Comparison of ENCODE assay signal across 8 cellular contexts in genomic region chr12:109098671-109099070, GRCh38. TPM values are rescaled to one million over a fixed set of nuclear protein-coding genes. Genes with fewer than 3 reads are reported as not detected.
DNase-seq lines count a peak whose midpoint lies in the region; ATAC-seq and TF ChIP-seq lines count a peak whose summit lies in the region.

No MANE protein-coding gene starts in this region.

- no peak for DNase-seq in IMR-90
- DNase-seq in choroid plexus epithelial cell (ENCODE audit: low read depth) = peak; percentile 23
- no peak for DNase-seq in mesenchymal stem cell
- DNase-seq in omental fat pad (ENCODE audit: low spot score) = no peak
- no peak for DNase-seq in HEK293T (ENCODE audit: extremely low spot score)
- DNase-seq in stimulated activated CD4-positive, alpha-beta T cell treated with anti-CD3 and anti-CD28 coated beads, Interleukin-2, amount 100 ng/mL, for 24 hours = no peak
- no peak for DNase-seq in GM10266 (ENCODE audit: extremely low spot score)

- H2BK120ac ChIP-seq in IMR-90 (ENCODE audit: low read depth, low read length) (no peak overlapping the region), mesenchymal stem cell (ENCODE audit: low read depth, low read length) (no peak overlapping the region)

- H2AK9ac ChIP-seq in IMR-90 (replicated peaks; ENCODE audit: low read depth, low read length, poor library complexity) = peak overlapping the region; percentile 5

- H3K18ac ChIP-seq in IMR-90 (ENCODE audit: low read depth, low read length) (no peak overlapping the region), mesenchymal stem cell (ENCODE audit: low read depth in 1 of 2, low read length in 2 of 2) (peak overlapping the region in 1 of 2 experiments; percentile 40)

- CTCF ChIA-PET in IMR-90 (lab: Yijun Ruan, JAX) = interaction anchor here (0.6 to 1.7 kb wide), 3 partner anchors 13 to 287 kb away, joined by 4 to 10 read pairs (median 5); no protein-coding TSS in a partner anchor
- CTCF ChIA-PET in HEK293T (lab: Yijun Ruan, JAX) = interaction anchor here (1.2 kb wide), 1 partner anchor 13 kb away, joined by 5 read pairs; no protein-coding TSS in a partner anchor

- H2BK5ac ChIP-seq in IMR-90 (ENCODE audit: low read depth, low read length, poor library complexity, severe bottlenecking) (peak overlapping the region; percentile 15), mesenchymal stem cell (ENCODE audit: low read depth, low read length, poor library complexity, severe bottlenecking) (no peak overlapping the region)

- H3K14ac ChIP-seq in IMR-90 (replicated peaks; ENCODE audit: low read depth, low read length) (no peak overlapping the region; the same call in 1 of the 2 replicates), mesenchymal stem cell (ENCODE audit: low read length in 2 of 2) (no peak overlapping the region)

- peaks cover 10% of the 10 kb centered on the region for H3K79me2 ChIP-seq in ACC112 (ENCODE audit: control insufficient read depth, insufficient read depth, low read length, unreplicated experiment)

- H3K4me3 ChIP-seq in ACC112 (ENCODE audit: low read depth, low read length) (peak overlapping the region; percentile 96), IMR-90 (ENCODE audit: insufficient read depth, low read depth, low read length) (peak overlapping the region; percentile 80), choroid plexus epithelial cell (ENCODE audit: low read depth, low read length) (peak overlapping the region; percentile 84), mesenchymal stem cell (ENCODE audit: insufficient read depth in 1 of 2, low read depth in 1 of 2, low read length in 2 of 2) (peak overlapping the region; percentile 68 to 95)

- no peaks in the 10 kb centered on the region for H4K20me1 ChIP-seq in IMR-90 (ENCODE audit: insufficient read depth, low read length)

- H3K56ac ChIP-seq in IMR-90 (ENCODE audit: extremely low read depth, insufficient read depth, low read length) = peak overlapping the region; percentile 73; the same call in 1 of the 2 replicates

- H2BK12ac ChIP-seq in mesenchymal stem cell (ENCODE audit: low read length in 2 of 2) = no peak overlapping the region

- in situ Hi-C loops in IMR-90 (cut with MboI; ENCODE audit: low sequenced_read_pairs) = loop anchor here (10.0 to 25.0 kb wide), 2 partner anchors 294 to 461 kb away; partner anchors contain the start of gene SELPLG

- H4K5ac ChIP-seq in IMR-90 (ENCODE audit: low read depth, low read length) = peak overlapping the region; percentile 73

- peak overlapping the region; percentile 7; the same call in 1 of the 2 replicates for H3K4ac ChIP-seq in IMR-90 (ENCODE audit: low read depth, low read length)
- H3K4ac ChIP-seq in mesenchymal stem cell (ENCODE audit: low read depth in 1 of 2, low read length in 2 of 2) = peak overlapping the region in 1 of 2 experiments; percentile 60

- H4K8ac ChIP-seq in IMR-90 (ENCODE audit: low read depth in 2 of 2, low read length in 2 of 2) = peak overlapping the region; percentile 18 to 51; a peak in 1 of 4 replicates
- H4K8ac ChIP-seq in mesenchymal stem cell (ENCODE audit: low read length) = peak overlapping the region; percentile 62

- H3K27me3 ChIP-seq in ACC112 (ENCODE audit: insufficient read depth, low read length) (no peaks in the 10 kb centered on the region), IMR-90 (ENCODE audit: control insufficient read depth, insufficient read depth, low read length) (no peaks in the 10 kb centered on the region), mesenchymal stem cell (ENCODE audit: control insufficient read depth in 1 of 2, insufficient read depth in 1 of 2, low read length in 2 of 2) (no peaks in the 10 kb centered on the region)

- peak overlapping the region; percentile 50; the same call in 1 of the 2 replicates for H3K23ac ChIP-seq in IMR-90 (ENCODE audit: low read depth, low read length)
- no peak overlapping the region for H3K23ac ChIP-seq in mesenchymal stem cell (ENCODE audit: low read length in 2 of 2)

- TF ChIP-seq CTCF in IMR-90 (conservative IDR thresholded peaks at IDR 0.05; ENCODE audit: low read depth, low read length) (no peak), choroid plexus epithelial cell (conservative IDR thresholded peaks at IDR 0.05; ENCODE audit: low read depth, low read length) (no peak), omental fat pad (IDR thresholded peaks at IDR 0.05) (no peak), GM10266 (IDR thresholded peaks at IDR 0.05; ENCODE audit: control insufficient read depth, insufficient read depth, low read depth, missing control alignments) (no peak)

- H2BK20ac ChIP-seq in IMR-90 (ENCODE audit: low read depth, low read length) = no peak overlapping the region

- peaks cover 16% of the 10 kb centered on the region for H3K36me3 ChIP-seq in ACC112 (ENCODE audit: insufficient read depth, low read length)
- peaks cover 14% of the 10 kb centered on the region for H3K36me3 ChIP-seq in IMR-90 (ENCODE audit: control insufficient read depth, insufficient read depth, low read length)
- peaks cover 22 to 23% of the 10 kb centered on the region in 2 experiments for H3K36me3 ChIP-seq in mesenchymal stem cell (ENCODE audit: control insufficient read depth in 1 of 2, insufficient read depth in 2 of 2, low read depth in 1 of 2, low read length in 2 of 2)

- H3K9me1 ChIP-seq in IMR-90 (ENCODE audit: insufficient read depth, low read length) = 0 out of 2 replicates have a peak, but pooled peaks cover 3% of the 10 kb centered on the region

- H3K9ac ChIP-seq in IMR-90 (ENCODE audit: low read depth, low read length) (peak overlapping the region; percentile 94), mesenchymal stem cell (ENCODE audit: low read length) (peak overlapping the region; percentile 98)

- no peaks in the 10 kb centered on the region for H3K9me3 ChIP-seq in IMR-90 (ENCODE audit: control insufficient read depth, insufficient read depth, low read length)
- no peaks in the 10 kb centered on the region for H3K9me3 ChIP-seq in mesenchymal stem cell (ENCODE audit: control insufficient read depth, low read length)

- intact Hi-C loops in IMR-90 (cut with micrococcal nuclease) = loop anchor here (10.0 kb wide), 3 partner anchors 144 to 434 kb away; partner anchors contain the start of gene SSH1

- TF ChIP-seq POLR2A in IMR-90 (IDR thresholded peaks at IDR 0.05; ENCODE audit: low read depth, low read length) = no peak

- H2AK5ac ChIP-seq in IMR-90 (ENCODE audit: low read depth, low read length) (no peak overlapping the region), mesenchymal stem cell (ENCODE audit: low read length, severe bottlenecking) (no peak overlapping the region)

- dilution Hi-C loops in IMR-90 (cut with HindIII; ENCODE audit: low sequenced_read_pairs, unreplicated experiment) = no loop called here

- no peak; the same call in 1 of the 2 replicates for ATAC-seq in IMR-90 (ENCODE audit: low read depth)
- ATAC-seq in omental fat pad (ENCODE audit: low FRiP score) = no peak

- H2AFZ ChIP-seq in ACC112 (ENCODE audit: low read length, unreplicated experiment) = peak overlapping the region; percentile 53
- peak overlapping the region; percentile 93 for H2AFZ ChIP-seq in IMR-90 (replicated peaks; ENCODE audit: low read length, poor library complexity)
- H2AFZ ChIP-seq in mesenchymal stem cell (ENCODE audit: low read depth, low read length) = no peak overlapping the region

- POLR2A ChIA-PET in IMR-90 (lab: Charles Lee; ENCODE audit: unreplicated experiment) = interaction anchor here (0.5 to 0.6 kb wide), 2 partner anchors 11 to 251 kb away, joined by 3 read pairs; no protein-coding TSS in a partner anchor
- POLR2A ChIA-PET in HEK293T (lab: Yijun Ruan, JAX) = no interaction called here

- TF ChIP-seq RAD21 in IMR-90 (IDR thresholded peaks at IDR 0.05; ENCODE audit: low read length) = no peak

- H3K27ac ChIP-seq in ACC112 (ENCODE audit: low read depth, low read length) (peak overlapping the region; percentile 56), IMR-90 (ENCODE audit: insufficient read depth, low read length) (peak overlapping the region; percentile 70), mesenchymal stem cell (ENCODE audit: low read length, poor library complexity, severe bottlenecking) (peak overlapping the region; percentile 77)

- H3K79me1 ChIP-seq in IMR-90 (ENCODE audit: low read depth in 1 of 2, low read length in 2 of 2) (peaks cover 14 to 28% of the 10 kb centered on the region in 2 experiments), mesenchymal stem cell (replicated peaks; ENCODE audit: low read length, poor library complexity, severe bottlenecking) (peaks cover 22% of the 10 kb centered on the region)

- no peak overlapping the region for H4K91ac ChIP-seq in IMR-90 (ENCODE audit: insufficient read depth, low read depth, low read length)
- H4K91ac ChIP-seq in mesenchymal stem cell (ENCODE audit: low read length) = no peak overlapping the region

- 0% methylated on average over 1 of the region's 8 CpGs; no CpG with 5 or more reads in 1 of the 2 experiments for WGBS in IMR-90 (ENCODE audit: extremely low coverage in 2 of 2, insufficient read length in 1 of 2), 2 experiments
- 22% methylated on average over 6 of the region's 8 CpGs for WGBS in mesenchymal stem cell

- BruUV-seq in IMR-90 (replicated peaks; lab: Mats Ljungman, UMichigan) = no TSS peak

- H3K4me1 ChIP-seq in ACC112 (ENCODE audit: control insufficient read depth, insufficient read depth, low read length, unreplicated experiment) (peaks cover 14% of the 10 kb centered on the region), IMR-90 (ENCODE audit: control insufficient read depth, insufficient read depth, low read length) (no peaks in the 10 kb centered on the region), mesenchymal stem cell (ENCODE audit: control insufficient read depth, insufficient read depth, low read depth, low read length) (peaks cover 7% of the 10 kb centered on the region)

- H3K4me2 ChIP-seq in IMR-90 (ENCODE audit: low read depth, low read length) (peak overlapping the region; percentile 93), mesenchymal stem cell (ENCODE audit: low read length, poor library complexity, severe bottlenecking) (peak overlapping the region; percentile 72)

- H2BK15ac ChIP-seq in IMR-90 (ENCODE audit: low read depth, low read length) (no peak overlapping the region), mesenchymal stem cell (ENCODE audit: low read depth, poor library complexity, severe bottlenecking) (no peak overlapping the region)

RNA-seq across cellular contexts. Expression of gene UNG, which starts 1.3 kb away (rescaled TPM):
- total RNA-seq in IMR-90 (2012; rRNA removed) = 13.1 and 13.3 TPM in 2 replicates
- 14.5 and 16.0 TPM in 2 replicates for polyA plus RNA-seq in IMR-90 (2012; rRNA removed)
- polyA plus RNA-seq in IMR-90 (2012; cell fraction: cytosol; rRNA removed) = 7.7 and 16.7 TPM in 2 replicates
- 4.3 and 7.7 TPM in 2 replicates for polyA plus RNA-seq in IMR-90 (2012; cell fraction: nucleus; rRNA removed; ENCODE audit: low replicate concordance)
- polyA plus RNA-seq in mesenchymal stem cell (2013, experiment 1 of 2) = 8.3 TPM
- polyA plus RNA-seq in mesenchymal stem cell (2013, experiment 2 of 2) = 7.7 TPM
- total RNA-seq in omental fat pad = 10 to 100 TPM; 13.9 to 52.8 (median 33.6) TPM

RNA-seq across cellular contexts. Expression of gene ALKBH2, which starts 5.4 kb away (rescaled TPM):
- total RNA-seq in IMR-90 (2012; rRNA removed) (14.9 and 18.3 TPM in 2 replicates), omental fat pad (10 to 100 TPM; 15.3 to 34.0 (median 17.5) TPM)
- 14.1 and 17.8 TPM in 2 replicates for polyA plus RNA-seq in IMR-90 (2012; rRNA removed)
- 8.6 and 11.2 TPM in 2 replicates for polyA plus RNA-seq in IMR-90 (2012; cell fraction: cytosol; rRNA removed)
- 20.8 and 47.9 TPM in 2 replicates for polyA plus RNA-seq in IMR-90 (2012; cell fraction: nucleus; rRNA removed; ENCODE audit: low replicate concordance)
- polyA plus RNA-seq in mesenchymal stem cell (2013, experiment 1 of 2) = 5.5 TPM
- polyA plus RNA-seq in mesenchymal stem cell (2013, experiment 2 of 2) = 7.0 TPM

RNA-seq across cellular contexts. Expression of gene ACACB, which starts 17.7 kb away (rescaled TPM):
- total RNA-seq in IMR-90 (2012; rRNA removed) (1.1 and 2.0 TPM in 2 replicates), omental fat pad (1,000 to 10,000 TPM in 3 of 4 donors, 100 to 1,000 TPM in 1; 727 to 1,594 (median 1,364) TPM)
- polyA plus RNA-seq in IMR-90 (2012; rRNA removed) = 1.3 and 2.1 TPM in 2 replicates
- polyA plus RNA-seq in IMR-90 (2012; cell fraction: cytosol; rRNA removed) = 0.87 and 1.3 TPM in 2 replicates
- polyA plus RNA-seq in IMR-90 (2012; cell fraction: nucleus; rRNA removed; ENCODE audit: low replicate concordance) = 3.0 and 3.9 TPM in 2 replicates
- polyA plus RNA-seq in mesenchymal stem cell (2013, experiment 1 of 2) = 0.69 TPM
- polyA plus RNA-seq in mesenchymal stem cell (2013, experiment 2 of 2) = 0.88 TPM

RNA-seq across cellular contexts. Expression of gene USP30, which starts 46.3 kb away (rescaled TPM):
- total RNA-seq in IMR-90 (2012; rRNA removed) (8.9 and 10.4 TPM in 2 replicates), omental fat pad (10 to 100 TPM in 3 of 4 donors, 1 to 10 TPM in 1; 8.8 to 36.2 (median 14.8) TPM)
- 9.9 and 11.2 TPM in 2 replicates for polyA plus RNA-seq in IMR-90 (2012; rRNA removed)
- 7.6 and 10.4 TPM in 2 replicates for polyA plus RNA-seq in IMR-90 (2012; cell fraction: cytosol; rRNA removed)
- polyA plus RNA-seq in IMR-90 (2012; cell fraction: nucleus; rRNA removed; ENCODE audit: low replicate concordance) = 23.8 and 26.5 TPM in 2 replicates
- 11.4 TPM for polyA plus RNA-seq in mesenchymal stem cell (2013, experiment 1 of 2)
- polyA plus RNA-seq in mesenchymal stem cell (2013, experiment 2 of 2) = 12.3 TPM

Comparison
In these comparisons a context has a peak if more than half of its experiments do, and no peak if none do; other contexts are left out.
1. RNA of gene ACACB, which starts 17.7 kb away (total RNA-seq): 727 to 1,594 TPM in omental fat pad; 1.1 to 2.0 TPM in IMR-90; every median in the first group is over 100 times any median in the second.
2. Peak in every context shown above with its lines, with median percentiles within 50 percentile points of each other: H3K27ac ChIP-seq and H3K4me3 ChIP-seq.